14 cellular contexts compared by ENCODE assay signal in the genomic region with DNA sequence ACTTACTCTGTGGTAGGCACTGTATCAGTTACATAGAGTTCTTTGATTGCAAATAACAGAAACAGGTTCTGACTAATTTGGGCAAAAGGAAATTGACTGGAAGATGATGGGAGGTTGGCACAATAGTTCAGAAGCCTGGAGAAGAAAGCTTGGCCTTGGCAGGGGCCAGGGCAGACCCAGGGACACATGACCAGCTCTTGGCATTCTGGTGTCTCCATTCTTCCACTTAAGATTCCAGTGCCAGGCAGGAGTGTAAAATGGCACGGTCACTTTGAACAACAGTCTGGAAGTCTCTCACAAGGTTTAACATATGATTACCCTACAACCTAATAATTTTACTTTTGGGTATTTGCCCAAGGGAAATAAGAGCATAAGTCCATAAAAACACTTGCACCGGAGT.
"Had no signal": no experiment of that assay in that cellular context is flagged by ENCODE, and none has a peak within 500 bp of the region (broad histone marks: within the 10 kb centered on the region; RNA-seq: fewer than 3 reads in every experiment).

No MANE protein-coding gene starts in this region.

- H3K36me3 ChIP-seq: colonic mucosa, lower lobe of right lung, neural progenitor cell, ovary, spleen, transverse colon had no signal

- H3K4me3 ChIP-seq: colonic mucosa, lower lobe of right lung, neural progenitor cell, ovary, spleen, transverse colon had no signal

- H3K27ac ChIP-seq: colonic mucosa, foreskin keratinocyte, lower lobe of right lung, neural progenitor cell, ovary, spleen, transverse colon had no signal

- DNase-seq: colonic mucosa; dermis blood vessel endothelial cell; foreskin keratinocyte; kidney glomerular epithelial cell; lower lobe of right lung; mesenchymal stem cell; midbrain; ovary; spleen; stimulated activated CD4-positive, alpha-beta T cell treated with anti-CD3 and anti-CD28 coated beads, Interleukin-15, amount 100 ng/mL, for 24 hours; stimulated activated CD4-positive, alpha-beta T cell treated with anti-CD3 and anti-CD28 coated beads, Interleukin-1b, Interleukin-23, amount 100 ng/mL, for 48 hours; stimulated activated CD4-positive, alpha-beta T cell treated with anti-CD3 and anti-CD28 coated beads, Interleukin-4, amount 100 ng/mL, for 24 hours; transverse colon had no signal

- H3K9me3 ChIP-seq: colonic mucosa, lower lobe of right lung, ovary, spleen, transverse colon had no signal

- H3K27me3 ChIP-seq: colonic mucosa, foreskin keratinocyte, neural progenitor cell, ovary, spleen, transverse colon had no signal

- H3K4me1 ChIP-seq: colonic mucosa, foreskin keratinocyte, lower lobe of right lung, neural progenitor cell, spleen, transverse colon had no signal
